Comparison of ENCODE assay signal across 16 cellular contexts in genomic region chr6:18138906-18139305, GRCh38. TPM values are rescaled to one million over a fixed set of nuclear protein-coding genes. Genes with fewer than 3 reads are reported as not detected.
DNase-seq lines count a peak whose midpoint lies in the region; ATAC-seq and TF ChIP-seq lines count a peak whose summit lies in the region.
"Had no signal": no experiment of that assay in that cellular context is flagged by ENCODE, and none has a peak within 500 bp of the region (broad histone marks: within the 10 kb centered on the region; RNA-seq: fewer than 3 reads in every experiment).

No MANE protein-coding gene starts in this region.

- in situ Hi-C loops in SK-MEL-5 (cut with HindIII; ENCODE audit: low pct_unique_long_range_greater_than_20kb, low sequenced_read_pairs): no loop called here
- in situ Hi-C loops in mammary epithelial cell (cut with MboI; ENCODE audit: low sequenced_read_pairs in 2 of 2): no loop called here

- 80 to 94% methylated on average over 1 to 5 of the region's 5 CpGs for WGBS in endodermal cell (ENCODE audit: insufficient coverage in 1 of 2, insufficient read length in 1 of 2), 2 experiments
- WGBS in mammary epithelial cell (ENCODE audit: low coverage, missing lambda C conversion rate): 90% methylated on average over 5 of the region's 5 CpGs

- H4K20me1 ChIP-seq in neural progenitor cell (ENCODE audit: low read depth) (no peaks in the 10 kb centered on the region), mammary epithelial cell (ENCODE audit: insufficient read depth, low read length) (no peaks in the 10 kb centered on the region)
- H4K20me1 ChIP-seq: BLaER1 had no signal

- intact Hi-C loops in mammary epithelial cell (cut with micrococcal nuclease): no loop called here

- H3K4me1 ChIP-seq in endodermal cell (ENCODE audit: control insufficient read depth, insufficient read depth, low read length) (no peaks in the 10 kb centered on the region), neural progenitor cell (peaks cover 10% of the 10 kb centered on the region), mammary epithelial cell (ENCODE audit: insufficient read depth, low read length) (no peaks in the 10 kb centered on the region)
- H3K4me1 ChIP-seq: BLaER1, Caco-2 had no signal

- DNase-seq in H7 (peak; percentile 22), SK-MEL-5 (ENCODE audit: low read depth, low spot score) (peak; percentile 52), endodermal cell (no peak), neural progenitor cell (ENCODE audit: low spot score) (no peak), pons (ENCODE audit: low spot score) (no peak), mammary epithelial cell (no peak)
- DNase-seq: 8988T; AML-193; Caco-2; CD8-positive, alpha-beta memory T cell; GF-D8; HCEC 1CT; HFFc6; IMR-90 had no signal

- BruUV-seq in mammary epithelial cell (replicated peaks; lab: Mats Ljungman, UMichigan): no TSS peak

- H2AFZ ChIP-seq in neural progenitor cell (replicated peaks) (no peak overlapping the region), mammary epithelial cell (ENCODE audit: low read depth, low read length) (no peak overlapping the region)

- no peaks in the 10 kb centered on the region for H3K79me2 ChIP-seq in neural progenitor cell (ENCODE audit: low read depth)
- H3K79me2 ChIP-seq in mammary epithelial cell (ENCODE audit: insufficient read depth, low read length): no peaks in the 10 kb centered on the region

- H3K36me3 Mint-ChIP-seq in endodermal cell (ENCODE audit: low read depth): peaks cover 62% of the 10 kb centered on the region
- peaks cover 2% of the 10 kb centered on the region for H3K36me3 Mint-ChIP-seq in neural progenitor cell

- dilution Hi-C loops in mammary epithelial cell (cut with HindIII; ENCODE audit: low sequenced_read_pairs): no loop called here

- H3K4me1 Mint-ChIP-seq in endodermal cell (peaks cover 7% of the 10 kb centered on the region), neural progenitor cell (peaks cover 3% of the 10 kb centered on the region)

- TF ChIP-seq CTCF in endodermal cell (conservative IDR thresholded peaks at IDR 0.05): peak; percentile 53
- TF ChIP-seq CTCF in neural progenitor cell (IDR thresholded peaks at IDR 0.05): peak; percentile 11
- no peak for TF ChIP-seq CTCF in mammary epithelial cell (conservative IDR thresholded peaks at IDR 0.05 in 1 of 2, IDR thresholded peaks at IDR 0.05 in 1 of 2; ENCODE audit: extremely low read depth in 1 of 2, insufficient read depth in 1 of 2, low read depth in 1 of 2, low read length in 2 of 2)

- H3K36me3 ChIP-seq in H7 (replicated peaks; ENCODE audit: control insufficient read depth, insufficient read depth, low read length) (peaks cover 2% of the 10 kb centered on the region), endodermal cell (ENCODE audit: control insufficient read depth, insufficient read depth, low read length) (peaks cover 51% of the 10 kb centered on the region), neural progenitor cell (no peaks in the 10 kb centered on the region), mammary epithelial cell (ENCODE audit: insufficient read depth, low read length) (no peaks in the 10 kb centered on the region)

- ATAC-seq in HG02973 (IDR thresholded peaks at IDR 0.05; ENCODE audit: unreplicated experiment): no peak

- H3K9me3 Mint-ChIP-seq in endodermal cell: no peaks in the 10 kb centered on the region
- H3K9me3 Mint-ChIP-seq in neural progenitor cell: no peaks in the 10 kb centered on the region
- H3K9me3 Mint-ChIP-seq: CD8-positive, alpha-beta memory T cell; HFFc6 had no signal

- H3K27ac ChIP-seq in endodermal cell (ENCODE audit: low read depth, low read length): no peak overlapping the region
- no peak overlapping the region for H3K27ac ChIP-seq in neural progenitor cell
- H3K27ac ChIP-seq in mammary epithelial cell (ENCODE audit: insufficient read depth, low read depth, low read length): no peak overlapping the region
- H3K27ac ChIP-seq: BLaER1 had no signal

- no peak overlapping the region for H3K4me3 Mint-ChIP-seq in endodermal cell
- H3K4me3 Mint-ChIP-seq in neural progenitor cell: no peak overlapping the region
- H3K4me3 Mint-ChIP-seq: CD8-positive, alpha-beta memory T cell; HFFc6 had no signal

- no peak overlapping the region for H3K9ac ChIP-seq in endodermal cell (ENCODE audit: extremely low read depth, low read length, poor library complexity, severe bottlenecking)
- H3K9ac ChIP-seq in neural progenitor cell: no peak overlapping the region
- H3K9ac ChIP-seq in mammary epithelial cell (ENCODE audit: insufficient read depth, low read length): no peak overlapping the region
- H3K9ac ChIP-seq: BLaER1 had no signal

- no peaks in the 10 kb centered on the region for H3K27me3 ChIP-seq in H7 (ENCODE audit: control insufficient read depth, insufficient read depth, low read length)
- no peaks in the 10 kb centered on the region for H3K27me3 ChIP-seq in endodermal cell (ENCODE audit: control insufficient read depth, insufficient read depth, low read length, poor library complexity, severe bottlenecking)
- no peaks in the 10 kb centered on the region for H3K27me3 ChIP-seq in neural progenitor cell
- H3K27me3 ChIP-seq in mammary epithelial cell (ENCODE audit: insufficient read depth, low read length): no peaks in the 10 kb centered on the region
- H3K27me3 ChIP-seq: BLaER1 had no signal

- peaks cover 10% of the 10 kb centered on the region for H3F3A ChIP-seq in neural progenitor cell (ENCODE audit: low read depth)

- H3K4me2 ChIP-seq in neural progenitor cell: no peak overlapping the region
- H3K4me2 ChIP-seq in mammary epithelial cell (ENCODE audit: insufficient read depth, low read depth, low read length): no peak overlapping the region
- H3K4me2 ChIP-seq: BLaER1 had no signal

- H3K27ac Mint-ChIP-seq in endodermal cell (no peak overlapping the region), neural progenitor cell (no peak overlapping the region)
- H3K27ac Mint-ChIP-seq: CD8-positive, alpha-beta memory T cell; HFFc6 had no signal

- H3K27me3 Mint-ChIP-seq in endodermal cell (ENCODE audit: insufficient read depth) (no peaks in the 10 kb centered on the region), neural progenitor cell (ENCODE audit: insufficient read depth, low read depth) (no peaks in the 10 kb centered on the region)
- H3K27me3 Mint-ChIP-seq: CD8-positive, alpha-beta memory T cell had no signal

- H3K9me3 ChIP-seq in endodermal cell (ENCODE audit: control insufficient read depth, low read length) (no peaks in the 10 kb centered on the region), neural progenitor cell (ENCODE audit: low read depth) (no peaks in the 10 kb centered on the region), mammary epithelial cell (replicated peaks; ENCODE audit: insufficient read depth, low read length) (no peaks in the 10 kb centered on the region)
- H3K9me3 ChIP-seq: BLaER1, Caco-2 had no signal

- H3K4me3 ChIP-seq in H7 (ENCODE audit: insufficient read depth, low read depth, low read length) (no peak overlapping the region), endodermal cell (ENCODE audit: low read length) (no peak overlapping the region), neural progenitor cell (no peak overlapping the region), mammary epithelial cell (replicated peaks in 1 of 3; ENCODE audit: insufficient read depth in 1 of 3, low read depth in 2 of 3, low read length in 3 of 3) (no peak overlapping the region)
- H3K4me3 ChIP-seq: BLaER1 had no signal

- CTCF ChIA-PET in mammary epithelial cell (lab: Charles Lee; ENCODE audit: low non-redundant PET): no interaction called here

RNA-seq across cellular contexts. Expression of gene TPMT, which starts 16.0 kb away (rescaled TPM):
- total RNA-seq in H7 (2014; rRNA removed; shearing (Covaris generic)): 20.9 and 22.5 TPM in 2 replicates
- 40.6 and 45.4 TPM in 2 replicates for total RNA-seq in SK-MEL-5 (2014; rRNA removed; shearing (Covaris generic))
- polyA plus RNA-seq in SK-MEL-5 (2015; cell fraction: cytosol; rRNA removed): 33.1 and 34.7 TPM in 2 replicates
- polyA plus RNA-seq in SK-MEL-5 (2015; cell fraction: nucleus; rRNA removed): 9.6 and 12.7 TPM in 2 replicates
- total RNA-seq in endodermal cell (10 to 100 TPM; 14.0 to 15.8 TPM), neural progenitor cell (ENCODE audit: low replicate concordance) (15.0 and 22.1 TPM in 2 replicates), mammary epithelial cell (10 to 100 TPM in 1 of 2 donors, 1 to 10 TPM in 1; 7.7 to 15.3 TPM)
- polyA plus RNA-seq in endodermal cell (2013, experiment 1 of 2): 11.1 TPM
- 10.3 TPM for polyA plus RNA-seq in endodermal cell (2013, experiment 2 of 2)
- 11.4 TPM for polyA plus RNA-seq in mammary epithelial cell
- 5.2 TPM for polyA minus RNA-seq in mammary epithelial cell

RNA-seq across cellular contexts. Expression of gene KDM1B, which starts 16.3 kb away (rescaled TPM):
- total RNA-seq in H7 (2014; rRNA removed; shearing (Covaris generic)): 6.8 and 11.2 TPM in 2 replicates
- total RNA-seq in SK-MEL-5 (2014; rRNA removed; shearing (Covaris generic)): 49.9 and 54.2 TPM in 2 replicates
- 51.2 and 64.3 TPM in 2 replicates for polyA plus RNA-seq in SK-MEL-5 (2015; cell fraction: cytosol; rRNA removed)
- polyA plus RNA-seq in SK-MEL-5 (2015; cell fraction: nucleus; rRNA removed): 26.5 and 28.4 TPM in 2 replicates
- total RNA-seq in endodermal cell (1 to 10 TPM; 7.7 to 9.3 TPM), neural progenitor cell (ENCODE audit: low replicate concordance) (11.6 and 16.9 TPM in 2 replicates), mammary epithelial cell (10 to 100 TPM; 19.5 to 25.1 TPM)
- polyA plus RNA-seq in endodermal cell (2013, experiment 1 of 2): 15.7 TPM
- polyA plus RNA-seq in endodermal cell (2013, experiment 2 of 2): 15.0 TPM
- polyA plus RNA-seq in mammary epithelial cell: 14.3 TPM
- polyA minus RNA-seq in mammary epithelial cell: 22.9 TPM

RNA-seq across cellular contexts. Expression of gene NHLRC1, which starts 16.4 kb away (rescaled TPM):
- total RNA-seq in H7 (2014; rRNA removed; shearing (Covaris generic)): 1.0 and 1.5 TPM in 2 replicates
- total RNA-seq in SK-MEL-5 (2014; rRNA removed; shearing (Covaris generic)): 4.4 and 5.0 TPM in 2 replicates
- 4.9 and 5.4 TPM in 2 replicates for polyA plus RNA-seq in SK-MEL-5 (2015; cell fraction: cytosol; rRNA removed)
- 0.76 and 3.7 TPM in 2 replicates for polyA plus RNA-seq in SK-MEL-5 (2015; cell fraction: nucleus; rRNA removed)
- under 1 TPM; 0.29 to 0.88 TPM for total RNA-seq in endodermal cell
- 0.43 TPM for polyA plus RNA-seq in endodermal cell (2013, experiment 1 of 2)
- polyA plus RNA-seq in endodermal cell (2013, experiment 2 of 2): 0.25 TPM
- not detected in 2 replicates for total RNA-seq in neural progenitor cell (ENCODE audit: low replicate concordance)
- total RNA-seq in mammary epithelial cell: 1 to 10 TPM; 2.1 to 3.3 TPM
- polyA plus RNA-seq in mammary epithelial cell: 1.4 TPM
- polyA minus RNA-seq in mammary epithelial cell: 0.21 TPM

Comparison
In these comparisons a context has a peak if more than half of its experiments do, and no peak if none do; other contexts are left out.
1. DNase-seq: peak in H7 (single experiment) and SK-MEL-5 (single experiment); none in endodermal cell (single experiment), neural progenitor cell (single experiment), pons (single experiment) and mammary epithelial cell (single experiment).
2. CTCF ChIP-seq: peak in endodermal cell (single experiment) and neural progenitor cell (single experiment); none in mammary epithelial cell (0 of 2).